Comparison of ENCODE assay signal across 9 cellular contexts in genomic region chr7:129143724-129144094, GRCh38. TPM values are rescaled to one million over a fixed set of nuclear protein-coding genes. Genes with fewer than 3 reads are reported as not detected.
A peak's percentile ranks its signal among the peaks of the same experiment; 100 is the strongest.
DNase-seq lines count a peak whose midpoint lies in the region; ATAC-seq, FAIRE-seq and TF ChIP-seq lines count a peak whose summit lies in the region.
"Had no signal": no experiment of that assay in that cellular context is flagged by ENCODE, and none has a peak within 500 bp of the region (broad histone marks: within the 10 kb centered on the region; RNA-seq: fewer than 3 reads in every experiment).

No MANE protein-coding gene starts in this region.

- H3K27me3 ChIP-seq in PC-3 (ENCODE audit: low read length) (no peaks in the 10 kb centered on the region; the same call in 1 of the 2 replicates), H1 (replicated peaks in 1 of 4; ENCODE audit: control insufficient read depth in 3 of 4, extremely low read depth in 1 of 4, insufficient read depth in 3 of 4, low read length in 3 of 4) (peaks cover 0 to 10% (median 3%) of the 10 kb centered on the region in 4 experiments; a peak in 4 of 7 replicates), psoas muscle (ENCODE audit: insufficient read depth in 3 of 3, low read length in 2 of 3) (peaks cover 0 to 9% (median 0%) of the 10 kb centered on the region in 3 donors), GM23248 (replicated peaks; ENCODE audit: insufficient read depth) (peaks cover 52% of the 10 kb centered on the region)
- H3K27me3 ChIP-seq: right atrium auricular region had no signal

- H3K27me3 Mint-ChIP-seq in activated CD4-positive, alpha-beta T cell treated with anti-CD3 and anti-CD28 coated beads, Interleukin-2, amount 10 ng/mL, durations not matched to agents 24 days and 14 days, result peaks cover 47% of the 10 kb centered on the region

- no peaks in the 10 kb centered on the region for H3K9me3 Mint-ChIP-seq in activated CD4-positive, alpha-beta T cell treated with anti-CD3 and anti-CD28 coated beads, Interleukin-2, amount 10 ng/mL, durations not matched to agents 24 days and 14 days

- no peak overlapping the region for H3K23ac ChIP-seq in H1 (ENCODE audit: insufficient read length)

- no peak overlapping the region for H2BK20ac ChIP-seq in H1 (ENCODE audit: low read length)

- TF ChIP-seq CTCF in PC-3 (conservative IDR thresholded peaks at IDR 0.05; ENCODE audit: low read depth, low read length) (no peak), H1 (IDR thresholded peaks at IDR 0.05; ENCODE audit: control extremely low read depth in 1 of 3, insufficient read depth in 1 of 3, low read depth in 1 of 3, low read length in 3 of 3) (no peak), psoas muscle (IDR thresholded peaks at IDR 0.05) (no peak)

- H3K4me1 ChIP-seq in PC-3 (ENCODE audit: insufficient read depth, low read length) (no peaks in the 10 kb centered on the region), H1 (replicated peaks in 1 of 4; ENCODE audit: control insufficient read depth in 3 of 4, insufficient read depth in 4 of 4, low read length in 3 of 4) (peaks cover 0 to 4% (median 2%) of the 10 kb centered on the region in 4 experiments; a peak in 4 of 7 replicates), psoas muscle (peaks cover 9% of the 10 kb centered on the region), GM23248 (ENCODE audit: insufficient read depth) (no peaks in the 10 kb centered on the region)

- H2AFZ ChIP-seq in PC-3 (ENCODE audit: low read length) (peak overlapping the region; percentile 97), H1 (ENCODE audit: low read length) (no peak overlapping the region), GM23248 (no peak overlapping the region)

- peak overlapping the region; percentile 84 for H3K4me2 ChIP-seq in PC-3 (ENCODE audit: low read length)
- H3K4me2 ChIP-seq in H1 (ENCODE audit: insufficient read depth in 1 of 2, low read depth in 2 of 2, low read length in 2 of 2), result peak overlapping the region; percentile 94 to 99
- no peak overlapping the region for H3K4me2 ChIP-seq in GM23248 (ENCODE audit: unreplicated experiment)

- H2BK5ac ChIP-seq in H1 (ENCODE audit: low read depth, low read length), result no peak overlapping the region

- no peaks in the 10 kb centered on the region for H3K36me3 ChIP-seq in PC-3 (ENCODE audit: low read depth, low read length)
- no peaks in the 10 kb centered on the region for H3K36me3 ChIP-seq in H1 (ENCODE audit: control insufficient read depth in 2 of 4, insufficient read depth in 4 of 4, low read length in 3 of 4)
- no peaks in the 10 kb centered on the region for H3K36me3 ChIP-seq in psoas muscle (ENCODE audit: insufficient read depth in 1 of 2, low read depth in 1 of 2)
- no peaks in the 10 kb centered on the region for H3K36me3 ChIP-seq in GM23248 (ENCODE audit: low read depth)
- H3K36me3 ChIP-seq: right atrium auricular region had no signal

- H3K4me3 Mint-ChIP-seq in activated CD4-positive, alpha-beta T cell treated with anti-CD3 and anti-CD28 coated beads, Interleukin-2, amount 10 ng/mL, durations not matched to agents 24 days and 14 days, result peak overlapping the region; percentile 89

- no peak for FAIRE-seq in H1 (lab: Jason Lieb, UNC)

- in situ Hi-C loops in GM23248 (cut with MboI), result no loop called here

- H3K23me2 ChIP-seq in H1 (ENCODE audit: low read depth, low read length), result peaks cover 6% of the 10 kb centered on the region

- ATAC-seq in PC-3 (no peak; the same call in 1 of the 2 replicates), psoas muscle (no peak), HG03196 (IDR thresholded peaks at IDR 0.05; ENCODE audit: unreplicated experiment) (no peak), GM19351 (IDR thresholded peaks at IDR 0.05; ENCODE audit: unreplicated experiment) (no peak)

- no peak overlapping the region for H3K9ac ChIP-seq in PC-3 (ENCODE audit: low read length)
- H3K9ac ChIP-seq in H1 (replicated peaks in 1 of 4; ENCODE audit: extremely low read depth in 1 of 4, low read depth in 3 of 4, low read length in 3 of 4), result peak overlapping the region in 1 of 4 experiments; percentile 53; a peak in 1 of 7 replicates
- H3K9ac ChIP-seq in GM23248, result no peak overlapping the region

- no peak for TF ChIP-seq POLR2A in H1 (IDR thresholded peaks at IDR 0.05; ENCODE audit: control extremely low read depth in 1 of 2, low read depth in 2 of 2, low read length in 2 of 2)

- WGBS in H1 (ENCODE audit: extremely low coverage in 1 of 2, insufficient coverage in 1 of 2, insufficient read length in 1 of 2, insufficient replicate concordance in 2 of 2, low coverage in 1 of 2, low lambda C conversion rate in 2 of 2, missing lambda C conversion rate in 1 of 2), 2 experiments, result 48 to 100% methylated on average over 2 to 10 of the region's 10 CpGs
- WGBS in psoas muscle, 3 donors, result 25 to 28% (median 26%) methylated on average over 10 of the region's 10 CpGs
- 17 to 20% methylated on average over 10 of the region's 10 CpGs for WGBS in GM23248 (ENCODE audit: low coverage in 1 of 2, low lambda C conversion rate in 2 of 2, missing lambda C conversion rate in 2 of 2), 2 experiments

- no TSS peak for BruUV-seq in PC-3 (replicated peaks; lab: Mats Ljungman, UMichigan)

- no peaks in the 10 kb centered on the region for H3K9me2 ChIP-seq in PC-3 (replicated peaks; ENCODE audit: low read length)
- no peaks in the 10 kb centered on the region for H3K9me2 ChIP-seq in GM23248 (ENCODE audit: insufficient read depth)

- no peaks in the 10 kb centered on the region for H3K36me3 Mint-ChIP-seq in activated CD4-positive, alpha-beta T cell treated with anti-CD3 and anti-CD28 coated beads, Interleukin-2, amount 10 ng/mL, durations not matched to agents 24 days and 14 days (ENCODE audit: low read depth)

- H3K4me1 Mint-ChIP-seq in activated CD4-positive, alpha-beta T cell treated with anti-CD3 and anti-CD28 coated beads, Interleukin-2, amount 10 ng/mL, durations not matched to agents 24 days and 14 days, result peaks cover 11% of the 10 kb centered on the region

- no peak overlapping the region for H3K14ac ChIP-seq in H1 (ENCODE audit: insufficient read length)

- H3K27ac ChIP-seq in PC-3 (ENCODE audit: low read length), result no peak overlapping the region
- no peak overlapping the region for H3K27ac ChIP-seq in H1 (ENCODE audit: low read depth, low read length)
- H3K27ac ChIP-seq in psoas muscle, result no peak overlapping the region
- no peak overlapping the region for H3K27ac ChIP-seq in GM23248
- H3K27ac ChIP-seq: right atrium auricular region had no signal

- DNase-seq in activated CD4-positive, alpha-beta T cell treated with anti-CD3 and anti-CD28 coated beads, Interleukin-2, amount 10 ng/mL, durations not matched to agents 24 days and 14 days, result no peak
- no peak for DNase-seq in activated CD4-positive, alpha-beta T cell treated with anti-CD3 and anti-CD28 coated beads for 48 hours
- DNase-seq in PC-3 (no peak), H1 (ENCODE audit: low read depth in 1 of 2, low spot score in 2 of 2) (no peak), psoas muscle (no peak), GM23248 (no peak)

- no peak overlapping the region for H4K5ac ChIP-seq in H1 (ENCODE audit: insufficient read length, low read depth, low read length)

- no peaks in the 10 kb centered on the region for H3F3A ChIP-seq in PC-3 (ENCODE audit: low read length, unreplicated experiment)
- H3F3A ChIP-seq in GM23248 (ENCODE audit: insufficient read depth), result no peaks in the 10 kb centered on the region

- POLR2A ChIA-PET in PC-3 (lab: Charles Lee; ENCODE audit: unreplicated experiment), result no interaction called here
- POLR2A ChIA-PET in H1 (lab: Charles Lee; ENCODE audit: partially characterized antibody), result interaction anchor here (0.7 to 1.8 kb wide), 5 partner anchors 14 to 89 kb away, joined by 3 to 11 read pairs (median 4); no protein-coding TSS in a partner anchor

- H3K79me2 ChIP-seq in PC-3 (ENCODE audit: low read length) (no peaks in the 10 kb centered on the region), H1 (ENCODE audit: control insufficient read depth in 1 of 2, insufficient read depth in 2 of 2, low read length in 2 of 2) (no peaks in the 10 kb centered on the region), GM23248 (ENCODE audit: insufficient read depth) (no peaks in the 10 kb centered on the region)

- no peak for TF ChIP-seq EP300 in H1 (IDR thresholded peaks at IDR 0.05; ENCODE audit: borderline replicate concordance in 1 of 2, low read depth in 2 of 2, low read length in 2 of 2)

- H4K91ac ChIP-seq in H1 (replicated peaks; ENCODE audit: insufficient read length, low read length), result no peak overlapping the region

- intact Hi-C loops in activated CD4-positive, alpha-beta T cell treated with anti-CD3 and anti-CD28 coated beads, Interleukin-2, amount 10 ng/mL, durations not matched to agents 24 days and 14 days (cut with micrococcal nuclease), result no loop called here
- intact Hi-C loops in PC-3 (cut with micrococcal nuclease) (no loop called here), psoas muscle (cut with DNase I) (no loop called here)

- no peak overlapping the region for H3K18ac ChIP-seq in H1 (ENCODE audit: extremely low read depth, low read length)

- no peak overlapping the region for H3K27ac Mint-ChIP-seq in activated CD4-positive, alpha-beta T cell treated with anti-CD3 and anti-CD28 coated beads, Interleukin-2, amount 10 ng/mL, durations not matched to agents 24 days and 14 days

- no peak overlapping the region for H2AK5ac ChIP-seq in H1 (ENCODE audit: low read depth, low read length)

- no peak overlapping the region for H2BK15ac ChIP-seq in H1 (ENCODE audit: low read length)

- H4K20me1 ChIP-seq in PC-3 (ENCODE audit: low read length), result no peaks in the 10 kb centered on the region
- H4K20me1 ChIP-seq in H1 (replicated peaks in 1 of 2; ENCODE audit: control insufficient read depth in 1 of 2, insufficient read depth in 2 of 2, low read length in 2 of 2), result no peaks in the 10 kb centered on the region
- no peaks in the 10 kb centered on the region for H4K20me1 ChIP-seq in GM23248 (ENCODE audit: insufficient read depth)

- H2BK12ac ChIP-seq in H1 (ENCODE audit: low read depth, low read length), result no peak overlapping the region

- H3K9me3 ChIP-seq in PC-3 (ENCODE audit: low read length) (no peaks in the 10 kb centered on the region), H1 (ENCODE audit: insufficient read depth in 2 of 2, low read depth in 1 of 2, low read length in 1 of 2) (no peaks in the 10 kb centered on the region), psoas muscle (no peaks in the 10 kb centered on the region), GM23248 (ENCODE audit: low read depth) (no peaks in the 10 kb centered on the region)
- H3K9me3 ChIP-seq: right atrium auricular region had no signal

- CTCF ChIA-PET in PC-3 (lab: Charles Lee) (interaction anchor here (0.5 to 1.0 kb wide), 2 partner anchors 20 to 356 kb away, joined by 5 read pairs; no protein-coding TSS in a partner anchor), H1 (lab: Charles Lee; ENCODE audit: partially characterized antibody) (interaction anchor here (0.8 to 1.5 kb wide), 6 partner anchors 11 to 70 kb away, joined by 3 to 7 read pairs (median 4); no protein-coding TSS in a partner anchor)

- H2BK120ac ChIP-seq in H1 (replicated peaks; ENCODE audit: low read depth, low read length), result no peak overlapping the region

- peak overlapping the region; percentile 86 for H3K4me3 ChIP-seq in PC-3 (ENCODE audit: low read length)
- H3K4me3 ChIP-seq in H1 (ENCODE audit: extremely low read depth in 1 of 4, insufficient read depth in 2 of 4, low read depth in 3 of 4, low read length in 4 of 4), result peak overlapping the region; percentile 43 to 74 (median 54)
- H3K4me3 ChIP-seq in psoas muscle, result peak overlapping the region; percentile 71
- H3K4me3 ChIP-seq in GM23248, result no peak overlapping the region

- no peak overlapping the region for H3K56ac ChIP-seq in H1 (replicated peaks; ENCODE audit: insufficient read length, low read depth, low read length)

- no peak for TF ChIP-seq RAD21 in H1 (IDR thresholded peaks at IDR 0.05 in 1 of 2, conservative IDR thresholded peaks at IDR 0.05 in 1 of 2; ENCODE audit: low read depth in 2 of 2, low read length in 2 of 2)

- H3K79me1 ChIP-seq in H1 (ENCODE audit: low read depth, low read length), result peaks cover 3% of the 10 kb centered on the region; the same call in 1 of the 2 replicates

- no peak overlapping the region for H3K4ac ChIP-seq in H1 (replicated peaks; ENCODE audit: insufficient read length, low read depth, low read length)

- H4K8ac ChIP-seq in H1 (ENCODE audit: extremely low read depth, insufficient read depth, low read length), result no peak overlapping the region

RNA-seq across cellular contexts. Expression of gene TSPAN33, which starts 0.8 kb away (rescaled TPM):
- total RNA-seq in activated CD4-positive, alpha-beta T cell treated with anti-CD3 and anti-CD28 coated beads, Interleukin-2, amount 10 ng/mL, durations not matched to agents 24 days and 14 days, result 5.4 and 6.2 TPM in 2 replicates
- total RNA-seq in PC-3 (2014; rRNA removed) (23.7 and 26.4 TPM in 2 replicates), psoas muscle (10 to 100 TPM in 2 of 4 donors, 1 to 10 TPM in 2; 9.1 to 15.4 (median 12.1) TPM)
- total RNA-seq in H1 (2021; fragmentation: NEBNext Ultra II Directional; extraction: Animal tissue kit (Norgen Biotek cat#: 25700)), result 47.1 TPM in 2 replicates
- polyA plus RNA-seq in H1 (2011; rRNA removed) (42.8 and 46.6 TPM in 2 replicates), psoas muscle (1 to 10 TPM; 2.2 to 6.6 (median 4.7) TPM), GM23248 (2016; fragmentation: Nextera tagmentation; extraction: Ambion mirVana) (not detected in 2 replicates)
- polyA plus RNA-seq in H1 (2011; cell fraction: cytosol; rRNA removed), result 49.3 TPM
- polyA plus RNA-seq in H1 (2011; cell fraction: nucleus; rRNA removed), result 38.6 TPM
- polyA plus RNA-seq in H1 (2012, experiment 1 of 2), result 41.3 to 47.5 TPM (median 44.6 TPM) in 4 replicates
- polyA plus RNA-seq in H1 (2012, experiment 2 of 2), result 54.9 TPM
- polyA plus RNA-seq in H1 (2013, experiment 1 of 2), result 21.9 TPM
- 26.4 TPM for polyA plus RNA-seq in H1 (2013, experiment 2 of 2)
- 81.5 and 91.9 TPM in 2 replicates for polyA minus RNA-seq in H1 (2011; rRNA and poly(A)+ RNA removed)
- polyA minus RNA-seq in H1 (2011; cell fraction: cytosol; rRNA and poly(A)+ RNA removed), result 41.5 TPM
- 26.3 TPM for polyA minus RNA-seq in H1 (2011; cell fraction: nucleus; rRNA and poly(A)+ RNA removed)
- total RNA-seq in GM23248 (2014; rRNA removed; shearing (Covaris generic)), result 0.76 TPM in 2 replicates

RNA-seq across cellular contexts. Expression of gene SMO, which starts 44.7 kb away (rescaled TPM):
- 0.28 and 0.37 TPM in 2 replicates for total RNA-seq in activated CD4-positive, alpha-beta T cell treated with anti-CD3 and anti-CD28 coated beads, Interleukin-2, amount 10 ng/mL, durations not matched to agents 24 days and 14 days
- total RNA-seq in PC-3 (2014; rRNA removed), result 15.5 and 15.7 TPM in 2 replicates
- 61.2 and 64.5 TPM in 2 replicates for total RNA-seq in H1 (2021; fragmentation: NEBNext Ultra II Directional; extraction: Animal tissue kit (Norgen Biotek cat#: 25700))
- 67.6 and 75.0 TPM in 2 replicates for polyA plus RNA-seq in H1 (2011; rRNA removed)
- 60.1 TPM for polyA plus RNA-seq in H1 (2011; cell fraction: cytosol; rRNA removed)
- polyA plus RNA-seq in H1 (2011; cell fraction: nucleus; rRNA removed), result 137 TPM
- 43.2 to 67.8 TPM (median 62.6 TPM) in 4 replicates for polyA plus RNA-seq in H1 (2012, experiment 1 of 2)
- polyA plus RNA-seq in H1 (2012, experiment 2 of 2), result 59.7 TPM
- polyA plus RNA-seq in H1 (2013, experiment 1 of 2), result 43.2 TPM
- polyA plus RNA-seq in H1 (2013, experiment 2 of 2), result 45.3 TPM
- polyA minus RNA-seq in H1 (2011; rRNA and poly(A)+ RNA removed), result 98.6 and 143 TPM in 2 replicates
- polyA minus RNA-seq in H1 (2011; cell fraction: cytosol; rRNA and poly(A)+ RNA removed), result 63.4 TPM
- polyA minus RNA-seq in H1 (2011; cell fraction: nucleus; rRNA and poly(A)+ RNA removed), result 48.7 TPM
- 1 to 10 TPM; 1.4 to 6.0 (median 2.6) TPM for total RNA-seq in psoas muscle
- polyA plus RNA-seq in psoas muscle, result 1 to 10 TPM in 1 of 3 donors, under 1 TPM in 2; 0.52 to 1.1 (median 0.93) TPM
- total RNA-seq in GM23248 (2014; rRNA removed; shearing (Covaris generic)), result 14.7 and 16.3 TPM in 2 replicates
- polyA plus RNA-seq in GM23248 (2016; fragmentation: Nextera tagmentation; extraction: Ambion mirVana), result 2.3 and 2.5 TPM in 2 replicates
